7 cellular contexts compared by ENCODE assay signal in the genomic region with DNA sequence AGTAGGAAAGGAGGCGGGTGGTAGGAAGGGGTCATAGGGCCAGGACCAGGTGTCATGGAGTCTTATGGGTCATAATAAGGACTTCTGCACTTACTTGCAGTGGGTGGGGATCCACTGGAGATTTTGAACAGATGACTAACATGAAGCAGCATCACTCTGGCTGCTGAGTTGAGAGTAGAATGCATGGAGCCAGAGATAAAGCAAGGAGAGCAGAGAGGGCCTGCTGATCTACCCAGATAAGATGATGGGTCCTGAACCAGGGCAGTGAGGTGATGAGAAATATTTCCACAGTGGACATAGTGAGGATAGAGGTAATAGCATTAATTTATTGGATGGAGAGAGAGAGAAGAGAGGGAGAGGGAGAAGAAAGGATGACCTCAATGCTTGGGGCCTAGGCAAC.
"Had no signal": no experiment of that assay in that cellular context is flagged by ENCODE, and none has a peak within 500 bp of the region (broad histone marks: within the 10 kb centered on the region; RNA-seq: fewer than 3 reads in every experiment).

No MANE protein-coding gene starts in this region.

- H3K9ac ChIP-seq: KMS-11 had no signal

- H3K4me2 ChIP-seq: KMS-11 had no signal

- H3K27ac ChIP-seq: HL-60, KMS-11 had no signal

- ATAC-seq: HepG2 had no signal

- FAIRE-seq: HepG2, HTR-8/SVneo had no signal

- DNase-seq: IMR-90, KBM-7, KG1 had no signal
